Comparison of ENCODE assay signal across 8 cellular contexts in the genomic region with DNA sequence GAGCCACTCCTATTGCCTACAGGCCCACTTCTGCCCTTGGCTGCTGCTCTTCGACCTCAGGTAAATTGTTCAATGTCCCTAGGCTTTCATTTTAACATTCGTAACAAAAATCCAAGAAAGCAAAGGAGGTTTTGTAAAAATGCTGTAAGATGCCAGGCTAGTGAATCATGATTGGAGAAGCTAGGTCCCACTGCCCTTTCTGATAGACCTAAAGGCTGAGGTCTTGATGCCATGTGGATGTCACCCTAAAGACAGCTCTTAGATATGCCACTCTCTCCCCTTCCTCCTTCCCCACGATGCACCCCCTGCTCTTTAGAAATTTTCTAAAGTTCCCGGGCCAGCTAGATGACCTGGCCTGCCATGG. TPM values are rescaled to one million over a fixed set of nuclear protein-coding genes. Genes with fewer than 3 reads are reported as not detected.
DNase-seq lines count a peak whose midpoint lies in the region; ATAC-seq, FAIRE-seq and TF ChIP-seq lines count a peak whose summit lies in the region.

No MANE protein-coding gene starts in this region.

- H3K36me3 ChIP-seq in A673 (ENCODE audit: insufficient read depth, low read length, poor library complexity, severe bottlenecking): peaks cover 38% of the 10 kb centered on the region
- H3K36me3 ChIP-seq in HUES48 (ENCODE audit: control insufficient read depth, insufficient read depth, low read length): peaks cover 50% of the 10 kb centered on the region

- peaks cover 55% of the 10 kb centered on the region for H3K4me1 Mint-ChIP-seq in nephron progenitor cell

- intact Hi-C loops in A673 (cut with micrococcal nuclease; ENCODE audit: unreplicated experiment): loop anchor here (10.0 kb wide), 1 partner anchor 98 kb away; no protein-coding TSS in a partner anchor

- peak overlapping the region; percentile 77 for H3K27ac ChIP-seq in A673 (ENCODE audit: low read depth, low read length, poor library complexity, severe bottlenecking)
- peak overlapping the region; percentile 73 for H3K27ac ChIP-seq in HUES48 (ENCODE audit: low read depth, low read length)
- H3K27ac ChIP-seq in caudate nucleus (ENCODE audit: low read depth, low read length): peak overlapping the region; percentile 79

- peak overlapping the region; percentile 97 for H3K27ac Mint-ChIP-seq in nephron progenitor cell

- H3K27me3 ChIP-seq in A673 (replicated peaks; ENCODE audit: insufficient read depth, low read depth, low read length, poor library complexity): no peaks in the 10 kb centered on the region
- no peaks in the 10 kb centered on the region for H3K27me3 ChIP-seq in HUES48 (ENCODE audit: control insufficient read depth, insufficient read depth, low read length)

- no peak for DNase-seq in A673 (ENCODE audit: low spot score)
- no peak for DNase-seq in caudate nucleus (lab: John Stamatoyannopoulos, UW)
- DNase-seq in nephron progenitor cell: no peak
- DNase-seq in COR-L47 (lab: John Stamatoyannopoulos, UW): no peak
- DNase-seq in H54 (ENCODE audit: insufficient read length, low spot score): no peak
- DNase-seq in MV-4-11 (lab: John Stamatoyannopoulos, UW): no peak

- no peak for TF ChIP-seq CTCF in A673 (conservative IDR thresholded peaks at IDR 0.05; ENCODE audit: low read depth, low read length)
- TF ChIP-seq CTCF in nephron progenitor cell (IDR thresholded peaks at IDR 0.05): no peak

- no peaks in the 10 kb centered on the region for H3K9me3 Mint-ChIP-seq in nephron progenitor cell

- no peak for FAIRE-seq in H54 (lab: Jason Lieb, UNC)

- no peak for TF ChIP-seq POLR2A in H54 (IDR thresholded peaks at IDR 0.05; ENCODE audit: low read depth, low read length)

- no peak overlapping the region for H3K9ac ChIP-seq in HUES48 (ENCODE audit: low read depth, low read length)

- H3K9me3 ChIP-seq in A673 (ENCODE audit: low read depth, low read length, poor library complexity, severe bottlenecking): no peaks in the 10 kb centered on the region
- no peaks in the 10 kb centered on the region for H3K9me3 ChIP-seq in HUES48 (ENCODE audit: control insufficient read depth, insufficient read depth, low read length)

- H3K4me3 ChIP-seq in A673 (ENCODE audit: low read depth, low read length, poor library complexity, severe bottlenecking) (no peak overlapping the region), HUES48 (ENCODE audit: low read depth, low read length) (no peak overlapping the region)

- peaks cover 47% of the 10 kb centered on the region for H3K36me3 Mint-ChIP-seq in nephron progenitor cell (ENCODE audit: low read depth)

- H3K4me1 ChIP-seq in A673 (ENCODE audit: insufficient read depth, low read length, poor library complexity, severe bottlenecking) (peaks cover 38% of the 10 kb centered on the region), HUES48 (ENCODE audit: control insufficient read depth, insufficient read depth, low read length) (peaks cover 34% of the 10 kb centered on the region)

- no TSS peak for BruUV-seq in A673 (replicated peaks; lab: Mats Ljungman, UMichigan)

- POLR2A ChIA-PET in A673 (lab: Charles Lee; ENCODE audit: low non-redundant PET): interaction anchor here (0.5 to 0.8 kb wide), 2 partner anchors 10 to 59 kb away, joined by 3 to 4 read pairs; partner anchors contain the start of gene TMEM39B

- no peak for ATAC-seq in HG03280 (IDR thresholded peaks at IDR 0.05; ENCODE audit: unreplicated experiment)

- H3K27me3 Mint-ChIP-seq in nephron progenitor cell (ENCODE audit: low read depth, poor library complexity): no peaks in the 10 kb centered on the region

- CTCF ChIA-PET in A673 (lab: Charles Lee): interaction anchor here (0.6 to 2.2 kb wide), 5 partner anchors 10 to 274 kb away, joined by 3 to 10 read pairs (median 8); partner anchors contain the start of gene TMEM39B

- peak overlapping the region; percentile 66 for H3K4me3 Mint-ChIP-seq in nephron progenitor cell

RNA-seq across cellular contexts. Expression of gene TMEM39B, which starts 9.9 kb away (rescaled TPM):
- total RNA-seq in A673 (2021): 30.4 and 32.4 TPM in 2 replicates

RNA-seq across cellular contexts. Expression of gene KPNA6, which starts 45.0 kb away (rescaled TPM):
- total RNA-seq in A673 (2021): 96.8 and 97.4 TPM in 2 replicates

RNA-seq across cellular contexts. Expression of gene KHDRBS1, which starts 49.2 kb away (rescaled TPM):
- total RNA-seq in A673 (2021): 226 and 236 TPM in 2 replicates
